ENCODE assay signal across 32 cellular contexts in genomic region chr1:43083375-43083774, GRCh38.
"Had no signal": no experiment of that assay in that cellular context is flagged by ENCODE, and none has a peak within 500 bp of the region (broad histone marks: within the 10 kb centered on the region; RNA-seq: fewer than 3 reads in every experiment).

No MANE protein-coding gene starts in this region.

- H3K36me3 ChIP-seq: breast epithelium, cardiac muscle cell, colonic mucosa, esophagus squamous epithelium, gastroesophageal sphincter, heart right ventricle had no signal

- H3K27me3 Mint-ChIP-seq: activated CD8-positive, alpha-beta T cell treated with anti-CD3 and anti-CD28 coated beads for 36 hours; brain had no signal

- H3K27ac ChIP-seq: breast epithelium, cardiac muscle cell, colonic mucosa, epithelial cell of prostate, esophagus squamous epithelium, gastroesophageal sphincter, heart right ventricle had no signal

- H3K4me1 Mint-ChIP-seq: activated T-helper 17 cell treated with anti-CD3 and anti-CD28 coated beads, Interleukin-2, amount 50 U/mL, for 72 hours; brain had no signal

- H3K9me3 ChIP-seq: breast epithelium, colonic mucosa, esophagus squamous epithelium, gastroesophageal sphincter, heart right ventricle had no signal

- DNase-seq: activated CD4-positive, alpha-beta T cell treated with anti-CD3 and anti-CD28 coated beads for 4 hours; activated CD4-positive, alpha-beta T cell treated with anti-CD3 and anti-CD28 coated beads, Interleukin-2, amount 50 U/mL, for 1 hour; activated CD4-positive, alpha-beta T cell treated with anti-CD3 and anti-CD28 coated beads, Interleukin-2, amount 50 U/mL, for 48 hours; activated CD4-positive, CD25-positive, alpha-beta regulatory T cell; activated CD4-positive, CD25-positive, alpha-beta regulatory T cell treated with anti-CD3 and anti-CD28 coated beads, Interleukin-2, amount 50 U/mL, for 72 hours; activated CD8-positive, alpha-beta memory T cell treated with anti-CD3 and anti-CD28 coated beads for 24 hours; activated CD8-positive, alpha-beta T cell treated with anti-CD3 and anti-CD28 coated beads for 36 hours; activated effector memory CD4-positive, alpha-beta T cell treated with Interleukin-2 at 50 U/mL for 16 hours; activated gamma-delta T cell treated with Interleukin-2 at 50 U/mL for 16 hours; activated naive CD4-positive, alpha-beta T cell treated with anti-CD3 and anti-CD28 coated beads, Interleukin-2, amount 50 U/mL, for 16 hours; activated naive CD4-positive, alpha-beta T cell treated with Interleukin-2 at 50 U/mL for 16 hours; activated T-cell treated with anti-CD3 and anti-CD28 coated beads, Interleukin-2, amount 50 U/mL, for 4 hours; amniotic stem cell; anterior cingulate cortex; central memory CD4-positive, alpha-beta T cell; cerebellar nuclear complex; colonic mucosa; effector CD8-positive, alpha-beta T cell; esophagus squamous epithelium; foreskin melanocyte; heart right ventricle; T-helper 1 cell; T-helper 17 cell; T1000 had no signal

- H3K27ac Mint-ChIP-seq: activated CD8-positive, alpha-beta T cell treated with anti-CD3 and anti-CD28 coated beads for 36 hours; activated naive CD8-positive, alpha-beta T cell; activated T-helper 17 cell treated with anti-CD3 and anti-CD28 coated beads, Interleukin-2, amount 50 U/mL, for 72 hours; T-helper 17 cell; T-helper 2 cell treated with Interferon-gamma antibody and Interleukin-4, amounts not matched to agents 5 μg/mL and 100 μg/mL, for 36 hours had no signal

- H3K9me3 Mint-ChIP-seq: activated CD8-positive, alpha-beta T cell treated with anti-CD3 and anti-CD28 coated beads for 36 hours; activated T-cell treated with anti-CD3 and anti-CD28 coated beads, Interleukin-2, amount 50 U/mL, for 4 hours; activated T-helper 17 cell treated with anti-CD3 and anti-CD28 coated beads, Interleukin-2, amount 50 U/mL, for 72 hours; brain; T-helper 2 cell treated with Interferon-gamma antibody and Interleukin-4, amounts not matched to agents 5 μg/mL and 100 μg/mL, for 36 hours had no signal

- H3K4me3 Mint-ChIP-seq: activated CD8-positive, alpha-beta T cell treated with anti-CD3 and anti-CD28 coated beads for 36 hours; activated naive CD8-positive, alpha-beta T cell; activated T-cell treated with anti-CD3 and anti-CD28 coated beads, Interleukin-2, amount 50 U/mL, for 4 hours; activated T-helper 17 cell treated with anti-CD3 and anti-CD28 coated beads, Interleukin-2, amount 50 U/mL, for 72 hours; brain; T-helper 17 cell; T-helper 2 cell treated with Interferon-gamma antibody and Interleukin-4, amounts not matched to agents 5 μg/mL and 100 μg/mL, for 36 hours had no signal

- H3K36me3 Mint-ChIP-seq: activated naive CD8-positive, alpha-beta T cell; brain had no signal

- H3K4me1 ChIP-seq: breast epithelium, colonic mucosa, esophagus squamous epithelium, gastroesophageal sphincter, heart right ventricle had no signal

- H3K4me3 ChIP-seq: breast epithelium, cardiac muscle cell, colonic mucosa, esophagus squamous epithelium, gastroesophageal sphincter, heart right ventricle had no signal
